ENCODE assay signal across 30 cellular contexts in genomic region chr4:36011381-36011780, GRCh38.
DNase-seq lines count a peak whose midpoint lies in the region; ATAC-seq, FAIRE-seq and TF ChIP-seq lines count a peak whose summit lies in the region.
"Had no signal": no experiment of that assay in that cellular context is flagged by ENCODE, and none has a peak within 500 bp of the region (broad histone marks: within the 10 kb centered on the region; RNA-seq: fewer than 3 reads in every experiment).

No MANE protein-coding gene starts in this region.

- H3K9ac ChIP-seq in mesendoderm (ENCODE audit: low read length) = no peak overlapping the region
- H3K9ac ChIP-seq: GM23248 had no signal

- H3K36me3 ChIP-seq in mesendoderm (ENCODE audit: control insufficient read depth, insufficient read depth, low read length) = no peaks in the 10 kb centered on the region
- H3K36me3 ChIP-seq in right atrium auricular region = no peaks in the 10 kb centered on the region
- H3K36me3 ChIP-seq in psoas muscle (ENCODE audit: insufficient read depth in 1 of 2, low read depth in 1 of 2) = no peaks in the 10 kb centered on the region
- H3K36me3 ChIP-seq: BE2C, SJSA1 had no signal

- H3K23ac ChIP-seq in mesendoderm (ENCODE audit: low read length) = no peak overlapping the region

- no peak overlapping the region for H2BK15ac ChIP-seq in mesendoderm (replicated peaks; ENCODE audit: low read depth)

- no peaks in the 10 kb centered on the region for H3K79me2 ChIP-seq in mesendoderm (ENCODE audit: control insufficient read depth, insufficient read depth, low read length)

- no peak overlapping the region for H3K4me2 ChIP-seq in mesendoderm (ENCODE audit: low read length)
- H3K4me2 ChIP-seq: PC-9 had no signal

- intact Hi-C loops in psoas muscle (cut with DNase I) = no loop called here

- FAIRE-seq in RCC 7860 (lab: Jason Lieb, UNC) = peak; percentile 42

- no peak overlapping the region for H2AK5ac ChIP-seq in mesendoderm (ENCODE audit: low read length)

- H3K4me1 ChIP-seq in mesendoderm (ENCODE audit: control insufficient read depth, low read depth, low read length) (no peaks in the 10 kb centered on the region), right atrium auricular region (no peaks in the 10 kb centered on the region), psoas muscle (no peaks in the 10 kb centered on the region)
- H3K4me1 ChIP-seq: BE2C, SJSA1 had no signal

- no peaks in the 10 kb centered on the region for H3K9me3 ChIP-seq in right atrium auricular region
- H3K9me3 ChIP-seq in psoas muscle = no peaks in the 10 kb centered on the region
- H3K9me3 ChIP-seq: BE2C, SJSA1 had no signal

- no peak overlapping the region for H3K18ac ChIP-seq in mesendoderm (ENCODE audit: low read length)

- no peak for ATAC-seq in GM19023 (IDR thresholded peaks at IDR 0.05; ENCODE audit: unreplicated experiment)
- no peak for ATAC-seq in psoas muscle

- no peak for TF ChIP-seq CTCF in epithelial cell of esophagus (IDR thresholded peaks at IDR 0.05; ENCODE audit: insufficient read depth, low read depth, low read length, missing control alignments)
- TF ChIP-seq CTCF in right atrium auricular region (IDR thresholded peaks at IDR 0.05) = no peak
- TF ChIP-seq CTCF in psoas muscle (IDR thresholded peaks at IDR 0.05) = no peak

- no peak overlapping the region for H4K8ac ChIP-seq in mesendoderm (ENCODE audit: low read depth, low read length)

- H3K27me3 ChIP-seq in mesendoderm (ENCODE audit: insufficient read depth, low read length, poor library complexity) = no peaks in the 10 kb centered on the region
- H3K27me3 ChIP-seq in right atrium auricular region = no peaks in the 10 kb centered on the region
- H3K27me3 ChIP-seq in psoas muscle (ENCODE audit: insufficient read depth in 3 of 3, low read length in 2 of 3) = no peaks in the 10 kb centered on the region
- H3K27me3 ChIP-seq: BE2C, SJSA1 had no signal

- no peak overlapping the region for H4K5ac ChIP-seq in mesendoderm (ENCODE audit: low read length)

- H3K4ac ChIP-seq in mesendoderm (ENCODE audit: low read depth, low read length) = no peak overlapping the region

- peak; percentile 37 for DNase-seq in A172 (ENCODE audit: low spot score)
- peak; percentile 11 for DNase-seq in RCC 7860 (ENCODE audit: low spot score)
- peak; percentile 11 for DNase-seq in epithelial cell of esophagus (ENCODE audit: low read depth)
- DNase-seq in mesendoderm = peak; percentile 88
- no peak for DNase-seq in right atrium auricular region (ENCODE audit: low spot score)
- no peak for DNase-seq in DMS153 treated with DMSO at 0.1 percent for 48 hours (lab: John Stamatoyannopoulos, UW; ENCODE audit: unreplicated experiment)
- no peak for DNase-seq in psoas muscle
- DNase-seq: ACHN; BE2C; CD8-positive, alpha-beta memory T cell; DMS 273 treated with DMSO at 0.1 percent for 48 hours; DMS79 treated with DMSO at 0.1 percent for 48 hours; GM23248; H7; MV-4-11; NCI-H1105; NCI-H1436 treated with DMSO at 0.1 percent for 48 hours; NCI-H1930; NCI-H2107; NCI-H446; NCI-H524 treated with DMSO at 0.1 percent for 48 hours; NCI-H774; NK-92 treated with Interleukin-12 subunit alpha and Interleukin-12 subunit beta, amount 100 ng/mL, for 24 hours; PC-9; Right ventricle myocardium superior; RPMI8226 had no signal

- H3K56ac ChIP-seq in mesendoderm (ENCODE audit: low read length) = no peak overlapping the region

- H3K27ac ChIP-seq in mesendoderm (ENCODE audit: low read depth, low read length) (no peak overlapping the region), right atrium auricular region (no peak overlapping the region), psoas muscle (no peak overlapping the region)
- H3K27ac ChIP-seq: 22Rv1, GM23248, HL-60, PC-9, SJSA1 had no signal

- no peak overlapping the region for H2BK5ac ChIP-seq in mesendoderm (ENCODE audit: low read length)

- no peak overlapping the region for H3K4me3 ChIP-seq in epithelial cell of esophagus (ENCODE audit: low read length)
- H3K4me3 ChIP-seq in mesendoderm (ENCODE audit: low read length) = no peak overlapping the region
- H3K4me3 ChIP-seq in right atrium auricular region = no peak overlapping the region
- H3K4me3 ChIP-seq in psoas muscle = no peak overlapping the region
- H3K4me3 ChIP-seq: GM23248, PC-9, SJSA1 had no signal

- H3K79me1 ChIP-seq in mesendoderm (ENCODE audit: low read length) = no peaks in the 10 kb centered on the region

- H2BK120ac ChIP-seq in mesendoderm (ENCODE audit: low read depth, low read length) = no peak overlapping the region

Comparison
In these comparisons a context has a peak if more than half of its experiments do, and no peak if none do; other contexts are left out.
1. DNase-seq: peak in A172 (single experiment), RCC 7860 (single experiment), epithelial cell of esophagus (single experiment) and mesendoderm (single experiment); none in right atrium auricular region (single experiment), DMS153 treated with DMSO at 0.1 percent for 48 hours (single experiment) and psoas muscle (0 of 2).